23 cellular contexts compared by ENCODE assay signal in genomic region chr14:44612002-44612401, GRCh38.
DNase-seq lines count a peak whose midpoint lies in the region; ATAC-seq, FAIRE-seq and TF ChIP-seq lines count a peak whose summit lies in the region.
"Had no signal": no experiment of that assay in that cellular context is flagged by ENCODE, and none has a peak within 500 bp of the region (broad histone marks: within the 10 kb centered on the region; RNA-seq: fewer than 3 reads in every experiment).

No MANE protein-coding gene starts in this region.

- no peak overlapping the region for H3K18ac ChIP-seq in H1 (ENCODE audit: extremely low read depth, low read length)

- H3K27me3 ChIP-seq in H1 (replicated peaks in 1 of 4; ENCODE audit: control insufficient read depth in 3 of 4, extremely low read depth in 1 of 4, insufficient read depth in 3 of 4, low read length in 3 of 4) (no peaks in the 10 kb centered on the region), endodermal cell (ENCODE audit: control insufficient read depth, insufficient read depth, low read length, poor library complexity, severe bottlenecking) (no peaks in the 10 kb centered on the region)
- H3K27me3 ChIP-seq: BLaER1 had no signal

- TF ChIP-seq EP300 in H1 (IDR thresholded peaks at IDR 0.05; ENCODE audit: borderline replicate concordance in 1 of 2, low read depth in 2 of 2, low read length in 2 of 2): no peak

- POLR2A ChIA-PET in H1 (lab: Charles Lee; ENCODE audit: partially characterized antibody): no interaction called here

- no peaks in the 10 kb centered on the region for H3K4me1 ChIP-seq in H1 (replicated peaks in 1 of 4; ENCODE audit: control insufficient read depth in 3 of 4, insufficient read depth in 4 of 4, low read length in 3 of 4)
- H3K4me1 ChIP-seq in endodermal cell (ENCODE audit: control insufficient read depth, insufficient read depth, low read length): peaks cover 2% of the 10 kb centered on the region
- H3K4me1 ChIP-seq: BLaER1 had no signal

- no peak overlapping the region for H2BK12ac ChIP-seq in H1 (ENCODE audit: low read depth, low read length)

- no peaks in the 10 kb centered on the region for H3K9me3 Mint-ChIP-seq in endodermal cell
- H3K9me3 Mint-ChIP-seq: GM23338, IgD-negative memory B cell had no signal

- H4K20me1 ChIP-seq in H1 (replicated peaks in 1 of 2; ENCODE audit: control insufficient read depth in 1 of 2, insufficient read depth in 2 of 2, low read length in 2 of 2): no peaks in the 10 kb centered on the region
- H4K20me1 ChIP-seq: BLaER1 had no signal

- H3K9ac ChIP-seq in H1 (replicated peaks in 1 of 4; ENCODE audit: extremely low read depth in 1 of 4, low read depth in 3 of 4, low read length in 3 of 4): no peak overlapping the region
- H3K9ac ChIP-seq in endodermal cell (ENCODE audit: extremely low read depth, low read length, poor library complexity, severe bottlenecking): no peak overlapping the region
- H3K9ac ChIP-seq: BLaER1 had no signal

- no peak overlapping the region for H2BK15ac ChIP-seq in H1 (ENCODE audit: low read length)

- no peak overlapping the region for H3K4me3 Mint-ChIP-seq in endodermal cell
- H3K4me3 Mint-ChIP-seq: CD14-positive monocyte; CD4-positive, alpha-beta memory T cell; GM23338; HFFc6; IgD-negative memory B cell had no signal

- H3K56ac ChIP-seq in H1 (replicated peaks; ENCODE audit: insufficient read length, low read depth, low read length): no peak overlapping the region

- TF ChIP-seq RAD21 in H1 (IDR thresholded peaks at IDR 0.05 in 1 of 2, conservative IDR thresholded peaks at IDR 0.05 in 1 of 2; ENCODE audit: low read depth in 2 of 2, low read length in 2 of 2): no peak

- H3K14ac ChIP-seq in H1 (ENCODE audit: insufficient read length): no peak overlapping the region

- no peak for FAIRE-seq in H1 (lab: Jason Lieb, UNC)
- FAIRE-seq: A204.1, GM12878 had no signal

- TF ChIP-seq CTCF in H1 (IDR thresholded peaks at IDR 0.05; ENCODE audit: control extremely low read depth in 1 of 3, insufficient read depth in 1 of 3, low read depth in 1 of 3, low read length in 3 of 3): no peak
- TF ChIP-seq CTCF in endodermal cell (conservative IDR thresholded peaks at IDR 0.05): no peak

- H3K4me1 Mint-ChIP-seq in endodermal cell: peaks cover 13% of the 10 kb centered on the region
- H3K4me1 Mint-ChIP-seq: CD14-positive monocyte; CD4-positive, alpha-beta memory T cell; GM23338; IgD-negative memory B cell had no signal

- H2AK5ac ChIP-seq in H1 (ENCODE audit: low read depth, low read length): no peak overlapping the region

- no peaks in the 10 kb centered on the region for H3K79me1 ChIP-seq in H1 (ENCODE audit: low read depth, low read length)

- no peaks in the 10 kb centered on the region for H3K9me3 ChIP-seq in H1 (ENCODE audit: insufficient read depth in 2 of 2, low read depth in 1 of 2, low read length in 1 of 2)
- no peaks in the 10 kb centered on the region for H3K9me3 ChIP-seq in endodermal cell (ENCODE audit: control insufficient read depth, low read length)
- H3K9me3 ChIP-seq: BLaER1 had no signal

- CTCF ChIA-PET in H1 (lab: Charles Lee; ENCODE audit: partially characterized antibody): interaction anchor here (0.7 kb wide), 1 partner anchor 38 kb away, joined by 3 read pairs; no protein-coding TSS in a partner anchor

- TF ChIP-seq POLR2A in H1 (IDR thresholded peaks at IDR 0.05; ENCODE audit: control extremely low read depth in 1 of 2, low read depth in 2 of 2, low read length in 2 of 2): no peak

- H3K79me2 ChIP-seq in H1 (ENCODE audit: control insufficient read depth in 1 of 2, insufficient read depth in 2 of 2, low read length in 2 of 2): no peaks in the 10 kb centered on the region

- no peak for ATAC-seq in GM19395 (IDR thresholded peaks at IDR 0.05; ENCODE audit: unreplicated experiment)
- ATAC-seq: GM12878, GM23338, HCT116 had no signal

- no peak overlapping the region for H2BK20ac ChIP-seq in H1 (ENCODE audit: low read length)

- no peak overlapping the region for H3K23ac ChIP-seq in H1 (ENCODE audit: insufficient read length)

- no peaks in the 10 kb centered on the region for H3K36me3 Mint-ChIP-seq in endodermal cell (ENCODE audit: low read depth)
- H3K36me3 Mint-ChIP-seq: CD14-positive monocyte; CD4-positive, alpha-beta memory T cell; IgD-negative memory B cell had no signal

- no peak overlapping the region for H2BK5ac ChIP-seq in H1 (ENCODE audit: low read depth, low read length)

- H3K4me2 ChIP-seq in H1 (ENCODE audit: insufficient read depth in 1 of 2, low read depth in 2 of 2, low read length in 2 of 2): no peak overlapping the region
- H3K4me2 ChIP-seq: BLaER1, GM23338 had no signal

- H2BK120ac ChIP-seq in H1 (replicated peaks; ENCODE audit: low read depth, low read length): no peak overlapping the region

- H3K4me3 ChIP-seq in H1 (ENCODE audit: extremely low read depth in 1 of 4, insufficient read depth in 2 of 4, low read depth in 3 of 4, low read length in 4 of 4): no peak overlapping the region
- H3K4me3 ChIP-seq in endodermal cell (ENCODE audit: low read length): no peak overlapping the region
- H3K4me3 ChIP-seq: BLaER1, GM12878, GM23338 had no signal

- no peak overlapping the region for H3K4ac ChIP-seq in H1 (replicated peaks; ENCODE audit: insufficient read length, low read depth, low read length)

- H3K27me3 Mint-ChIP-seq in endodermal cell (ENCODE audit: insufficient read depth): no peaks in the 10 kb centered on the region

- peak; percentile 1 for DNase-seq in AG08395 (ENCODE audit: low spot score)
- DNase-seq in DMS79 treated with DMSO at 0.1 percent for 48 hours (lab: John Stamatoyannopoulos, UW): peak; percentile 98
- DNase-seq in NCI-H524 (lab: John Stamatoyannopoulos, UW): peak; percentile 28 to 78
- DNase-seq in H1 (ENCODE audit: low read depth in 1 of 2, low spot score in 2 of 2): no peak
- no peak for DNase-seq in NCI-H1694 treated with DMSO at 0.1 percent for 48 hours (lab: John Stamatoyannopoulos, UW)
- DNase-seq in endodermal cell: no peak
- DNase-seq in NCI-H510A (lab: John Stamatoyannopoulos, UW): no peak
- DNase-seq: CD4-positive, alpha-beta memory T cell; DMS153; DND-41; EL; H7; HFFc6; KBM-7 had no signal

- no peak overlapping the region for H2AFZ ChIP-seq in H1 (ENCODE audit: low read length)

- H4K5ac ChIP-seq in H1 (ENCODE audit: insufficient read length, low read depth, low read length): no peak overlapping the region

- H4K91ac ChIP-seq in H1 (replicated peaks; ENCODE audit: insufficient read length, low read length): no peak overlapping the region

- H3K27ac ChIP-seq in H1 (ENCODE audit: low read depth, low read length) (no peak overlapping the region), endodermal cell (ENCODE audit: low read depth, low read length) (no peak overlapping the region)
- H3K27ac ChIP-seq: BLaER1, HL-60 had no signal

- H3K27ac Mint-ChIP-seq in endodermal cell: no peak overlapping the region
- H3K27ac Mint-ChIP-seq: CD14-positive monocyte; CD4-positive, alpha-beta memory T cell; GM23338; HFFc6; IgD-negative memory B cell had no signal

- H4K8ac ChIP-seq in H1 (ENCODE audit: extremely low read depth, insufficient read depth, low read length): no peak overlapping the region

- WGBS in H1 (ENCODE audit: extremely low coverage in 1 of 2, insufficient coverage in 1 of 2, insufficient read length in 1 of 2, insufficient replicate concordance in 2 of 2, low coverage in 1 of 2, low lambda C conversion rate in 2 of 2, missing lambda C conversion rate in 1 of 2), 2 experiments: 91% methylated on average over 4 of the region's 4 CpGs; no CpG with 5 or more reads in 1 of the 2 experiments
- WGBS in endodermal cell (ENCODE audit: insufficient coverage in 1 of 2, insufficient read length in 1 of 2), 2 experiments: 89 to 94% methylated on average over 4 of the region's 4 CpGs

- no peaks in the 10 kb centered on the region for H3K23me2 ChIP-seq in H1 (ENCODE audit: low read depth, low read length)

- no peaks in the 10 kb centered on the region for H3K36me3 ChIP-seq in H1 (ENCODE audit: control insufficient read depth in 2 of 4, insufficient read depth in 4 of 4, low read length in 3 of 4)
- no peaks in the 10 kb centered on the region for H3K36me3 ChIP-seq in endodermal cell (ENCODE audit: control insufficient read depth, insufficient read depth, low read length)
- H3K36me3 ChIP-seq: BLaER1 had no signal

TF ChIP-seq in H1, 55 proteins besides CTCF, POLR2A, EP300 and RAD21:
- no peak for TF ChIP-seq TAF7 (optimal IDR thresholded peaks at IDR 0.05; ENCODE audit: borderline replicate concordance, low read depth, low read length)
- TF ChIP-seq CEBPB (IDR thresholded peaks at IDR 0.05; ENCODE audit: low read depth, low read length): peak; percentile 20; the same call in 1 of the 2 replicates
TF ChIP-seq in H1: peak in this region for 1.

Comparison
In these comparisons a context has a peak if more than half of its experiments do, and no peak if none do; other contexts are left out.
1. DNase-seq: peak in AG08395 (single experiment), DMS79 treated with DMSO at 0.1 percent for 48 hours (single experiment) and NCI-H524 (2 of 2); none in H1 (0 of 2), NCI-H1694 treated with DMSO at 0.1 percent for 48 hours (single experiment), endodermal cell (single experiment) and NCI-H510A (single experiment).